ENCODE assay signal across 8 cellular contexts in genomic region chr7:24227603-24228359, GRCh38. TPM values are rescaled to one million over a fixed set of nuclear protein-coding genes. Genes with fewer than 3 reads are reported as not detected.
DNase-seq lines count a peak whose midpoint lies in the region; ATAC-seq, FAIRE-seq and TF ChIP-seq lines count a peak whose summit lies in the region.

No MANE protein-coding gene starts in this region.

- H3K36me3 Mint-ChIP-seq in IgD-negative memory B cell (peaks cover 3% of the 10 kb centered on the region), type B pancreatic cell (no peaks in the 10 kb centered on the region)
- H3K36me3 Mint-ChIP-seq in activated naive CD8-positive, alpha-beta T cell treated with anti-CD3 and anti-CD28 coated beads for 36 hours = peaks cover 2% of the 10 kb centered on the region

- H3K27ac Mint-ChIP-seq in IgD-negative memory B cell = peak overlapping the region in 2 of 3 donors; percentile 7 to 88
- no peak overlapping the region for H3K27ac Mint-ChIP-seq in activated naive CD8-positive, alpha-beta T cell treated with anti-CD3 and anti-CD28 coated beads for 36 hours
- H3K27ac Mint-ChIP-seq in type B pancreatic cell = no peak overlapping the region

- H3K36me3 ChIP-seq in stomach = no peaks in the 10 kb centered on the region

- WGBS in stomach, 5 donors = 64 to 79% (median 74%) methylated on average over 7 to 8 of the region's 8 CpGs

- H3K4me1 ChIP-seq in stomach = no peaks in the 10 kb centered on the region

- peaks cover 0 to 15% (median 6%) of the 10 kb centered on the region in 4 donors for H3K9me3 ChIP-seq in stomach

- no peak overlapping the region for H3K27ac ChIP-seq in stomach

- H3K9me3 Mint-ChIP-seq in IgD-negative memory B cell (peaks cover 0 to 6% (median 4%) of the 10 kb centered on the region in 3 donors), type B pancreatic cell (no peaks in the 10 kb centered on the region)
- peaks cover 9% of the 10 kb centered on the region for H3K9me3 Mint-ChIP-seq in activated naive CD8-positive, alpha-beta T cell treated with anti-CD3 and anti-CD28 coated beads for 36 hours

- intact Hi-C loops in stomach (cut with DNase I; ENCODE audit: low total_unique reads) = no loop called here

- H3K27me3 Mint-ChIP-seq in IgD-negative memory B cell = peaks cover 3% of the 10 kb centered on the region
- H3K27me3 Mint-ChIP-seq in activated naive CD8-positive, alpha-beta T cell treated with anti-CD3 and anti-CD28 coated beads for 36 hours = peaks cover 11% of the 10 kb centered on the region
- no peaks in the 10 kb centered on the region for H3K27me3 Mint-ChIP-seq in type B pancreatic cell

- H3K4me3 ChIP-seq in stomach = no peak overlapping the region

- DNase-seq in GM12891 (ENCODE audit: insufficient read length, low spot score) (no peak), type B pancreatic cell (ENCODE audit: extremely low spot score, unreplicated experiment) (no peak), stomach (no peak), cerebellar nuclear complex (lab: John Stamatoyannopoulos, UW) (no peak), NCI-H1048 (lab: John Stamatoyannopoulos, UW) (no peak)
- DNase-seq in activated naive CD8-positive, alpha-beta T cell treated with anti-CD3 and anti-CD28 coated beads for 36 hours = peak; percentile 2

- no peak for FAIRE-seq in GM12891 (lab: Jason Lieb, UNC)

- peak; percentile 86 for ATAC-seq in GM21526 (IDR thresholded peaks at IDR 0.05; ENCODE audit: low FRiP score, unreplicated experiment)

- no peak for TF ChIP-seq EP300 in stomach (IDR thresholded peaks at IDR 0.05)

- no peaks in the 10 kb centered on the region for H3K27me3 ChIP-seq in stomach

- TF ChIP-seq POLR2A in GM12891 (IDR thresholded peaks at IDR 0.05; ENCODE audit: low read depth, low read length) (no peak), stomach (IDR thresholded peaks at IDR 0.05) (no peak)

- TF ChIP-seq CTCF in type B pancreatic cell (conservative IDR thresholded peaks at IDR 0.05) (no peak), stomach (IDR thresholded peaks at IDR 0.05) (no peak)

- peak overlapping the region in 1 of 4 donors; percentile 53 for H3K4me3 Mint-ChIP-seq in IgD-negative memory B cell
- H3K4me3 Mint-ChIP-seq in activated naive CD8-positive, alpha-beta T cell treated with anti-CD3 and anti-CD28 coated beads for 36 hours = no peak overlapping the region
- no peak overlapping the region for H3K4me3 Mint-ChIP-seq in type B pancreatic cell

- peaks cover 6 to 14% (median 11%) of the 10 kb centered on the region in 3 donors for H3K4me1 Mint-ChIP-seq in IgD-negative memory B cell
- H3K4me1 Mint-ChIP-seq in activated naive CD8-positive, alpha-beta T cell treated with anti-CD3 and anti-CD28 coated beads for 36 hours = peaks cover 21% of the 10 kb centered on the region
- H3K4me1 Mint-ChIP-seq in type B pancreatic cell (ENCODE audit: unreplicated experiment) = peaks cover 6% of the 10 kb centered on the region

TF ChIP-seq in GM12891, 5 proteins besides CTCF, POLR2A, EP300 and RAD21:
- 0 out of 2 replicates have a peak, but pooled peaks have one; percentile 2 for TF ChIP-seq SPI1 (IDR thresholded peaks at IDR 0.05; ENCODE audit: low read depth, low read length)
- TF ChIP-seq PAX5 (IDR thresholded peaks at IDR 0.05; ENCODE audit: insufficient read depth, low read length, severe bottlenecking) = no peak

RNA-seq across cellular contexts. Expression of gene NPY, which starts 56.2 kb away (rescaled TPM):
- polyA plus RNA-seq in GM12891 (2012; ENCODE audit: low read depth, missing spikeins) = not detected
- polyA plus RNA-seq in IgD-negative memory B cell (0.80 TPM), stomach (10 to 100 TPM in 1 of 3 donors, 1 to 10 TPM in 1, not detected in 1; 2.6 to 19.2 TPM)
- total RNA-seq in activated naive CD8-positive, alpha-beta T cell treated with anti-CD3 and anti-CD28 coated beads for 36 hours = not detected
- total RNA-seq in type B pancreatic cell (ENCODE audit: low replicate concordance) (1.5 and 3.3 TPM in 2 replicates), stomach (1 to 10 TPM in 2 of 5 donors, not detected in 3; 2.9 to 6.2 TPM)

Comparison
In these comparisons a context has a peak if more than half of its experiments do, and no peak if none do; other contexts are left out.
1. H3K27ac Mint-ChIP-seq: peak in IgD-negative memory B cell (2 of 3); none in activated naive CD8-positive, alpha-beta T cell treated with anti-CD3 and anti-CD28 coated beads for 36 hours (single experiment) and type B pancreatic cell (single experiment).